25 cellular contexts compared by ENCODE assay signal in genomic region chr4:178598672-178599071, GRCh38.
DNase-seq lines count a peak whose midpoint lies in the region; ATAC-seq, FAIRE-seq and TF ChIP-seq lines count a peak whose summit lies in the region.
"Had no signal": no experiment of that assay in that cellular context is flagged by ENCODE, and none has a peak within 500 bp of the region (broad histone marks: within the 10 kb centered on the region; RNA-seq: fewer than 3 reads in every experiment).

No MANE protein-coding gene starts in this region.

- POLR2A ChIA-PET in HepG2 (lab: Yijun Ruan, JAX): no interaction called here

- no peak for ATAC-seq in HepG2
- no peak for ATAC-seq in right lobe of liver
- ATAC-seq in upper lobe of right lung: no peak
- ATAC-seq: GM12878 had no signal

- H3K79me2 ChIP-seq in HepG2 (ENCODE audit: insufficient read depth, low read length): no peaks in the 10 kb centered on the region
- H3K79me2 ChIP-seq in OCI-LY3 (ENCODE audit: low read length): no peaks in the 10 kb centered on the region

- H3K4me1 ChIP-seq in HepG2 (ENCODE audit: insufficient read depth, low read length) (no peaks in the 10 kb centered on the region), right lobe of liver (no peaks in the 10 kb centered on the region), OCI-LY3 (ENCODE audit: low read length) (peaks cover 7% of the 10 kb centered on the region), upper lobe of right lung (no peaks in the 10 kb centered on the region)
- H3K4me1 ChIP-seq: BE2C, BLaER1 had no signal

- H3K9me3 ChIP-seq in HepG2 (ENCODE audit: low read length): peaks cover 33% of the 10 kb centered on the region
- no peaks in the 10 kb centered on the region for H3K9me3 ChIP-seq in right lobe of liver
- peaks cover 15% of the 10 kb centered on the region for H3K9me3 ChIP-seq in OCI-LY3 (ENCODE audit: insufficient read depth, low read length)
- H3K9me3 ChIP-seq in upper lobe of right lung: no peaks in the 10 kb centered on the region
- H3K9me3 ChIP-seq: BLaER1 had no signal

- TF ChIP-seq POLR2A in HepG2 (IDR thresholded peaks at IDR 0.05; ENCODE audit: insufficient read depth in 1 of 2, low read depth in 2 of 2, low read length in 2 of 2) (no peak), right lobe of liver (IDR thresholded peaks at IDR 0.05) (no peak)

- TF ChIP-seq RAD21 in HepG2 (CRISPR knock-in tag; IDR thresholded peaks at IDR 0.05): no peak

- no peaks in the 10 kb centered on the region for H3K36me3 ChIP-seq in HepG2 (replicated peaks in 1 of 2; ENCODE audit: control insufficient read depth in 1 of 2, insufficient read depth in 2 of 2, low read length in 2 of 2)
- H3K36me3 ChIP-seq in right lobe of liver: no peaks in the 10 kb centered on the region
- peaks cover 9% of the 10 kb centered on the region for H3K36me3 ChIP-seq in OCI-LY3 (replicated peaks; ENCODE audit: low read depth, low read length)
- no peaks in the 10 kb centered on the region for H3K36me3 ChIP-seq in upper lobe of right lung
- H3K36me3 ChIP-seq: BE2C, BLaER1 had no signal

- H3K27ac ChIP-seq in HepG2 (ENCODE audit: extremely low read length, insufficient read depth, low read length): no peak overlapping the region
- no peak overlapping the region for H3K27ac ChIP-seq in right lobe of liver
- H3K27ac ChIP-seq in OCI-LY3 (ENCODE audit: low read length): 0 out of 2 replicates have a peak overlapping the region, but pooled peaks have one; percentile 0
- no peak overlapping the region for H3K27ac ChIP-seq in upper lobe of right lung
- H3K27ac ChIP-seq: BLaER1 had no signal

- no TSS peak for BruUV-seq in HepG2 (replicated peaks; lab: Mats Ljungman, UMichigan)

- intact Hi-C loops in HepG2 (cut with micrococcal nuclease; ENCODE audit: unreplicated experiment): no loop called here
- intact Hi-C loops in right lobe of liver (cut with DNase I): no loop called here
- intact Hi-C loops in upper lobe of right lung (cut with DNase I): no loop called here

- TF ChIP-seq CTCF in HepG2 (CRISPR knock-in tag; IDR thresholded peaks at IDR 0.05) (no peak), right lobe of liver (IDR thresholded peaks at IDR 0.05) (no peak), OCI-LY3 (IDR thresholded peaks at IDR 0.05; ENCODE audit: low read depth, low read length) (no peak), upper lobe of right lung (IDR thresholded peaks at IDR 0.05) (no peak)

- TF ChIP-seq EP300 in HepG2 (IDR thresholded peaks at IDR 0.05; ENCODE audit: low read depth in 2 of 2, low read length in 2 of 2) (no peak), HepG2 (CRISPR knock-in tag; IDR thresholded peaks at IDR 0.05; ENCODE audit: borderline replicate concordance) (no peak)

- H2AFZ ChIP-seq in HepG2 (ENCODE audit: low read length) (no peak overlapping the region), OCI-LY3 (ENCODE audit: low read depth, low read length) (no peak overlapping the region)

- CTCF ChIA-PET in HepG2 (lab: Yijun Ruan, JAX; ENCODE audit: low intra/inter-chr PET ratio, low total read pairs): no interaction called here

- in situ Hi-C loops in HepG2 (cut with HindIII; ENCODE audit: extremely low pct_ligation_motif_present, low pct_unique_long_range_greater_than_20kb): no loop called here

- H3K9ac ChIP-seq in HepG2 (ENCODE audit: insufficient read depth, low read depth, low read length) (no peak overlapping the region), OCI-LY3 (ENCODE audit: low read length) (no peak overlapping the region)
- H3K9ac ChIP-seq: BLaER1 had no signal

- no peaks in the 10 kb centered on the region for H4K20me1 ChIP-seq in HepG2 (ENCODE audit: insufficient read depth, low read length)
- no peaks in the 10 kb centered on the region for H4K20me1 ChIP-seq in OCI-LY3 (ENCODE audit: insufficient read depth, low read length)
- H4K20me1 ChIP-seq: BLaER1 had no signal

- WGBS in HepG2 (ENCODE audit: low lambda C conversion rate): 46% methylated on average over 1 of the region's 1 CpG
- WGBS in right lobe of liver (ENCODE audit: insufficient coverage, low coverage, low lambda C conversion rate, missing lambda C conversion rate): 81% methylated on average over 1 of the region's 1 CpG

- no peak overlapping the region for H3K4me2 ChIP-seq in HepG2 (ENCODE audit: low read depth, low read length)
- no peak overlapping the region for H3K4me2 ChIP-seq in OCI-LY3 (ENCODE audit: low read length)
- H3K4me2 ChIP-seq: BLaER1 had no signal

- DNase-seq in HepG2 (ENCODE audit: low spot score) (no peak), right lobe of liver (no peak), amniotic epithelial cell (ENCODE audit: low read depth) (peak; percentile 1), upper lobe of right lung (no peak), HuH-7 (ENCODE audit: low spot score) (no peak)
- DNase-seq: 8988T; ACHN; BE2C; C1 segment of cervical spinal cord; CD4-positive, alpha-beta memory T cell; CD4-positive, CD25-positive, alpha-beta regulatory T cell; CD8-positive, alpha-beta memory T cell; COR-L47; DMS 273 treated with DMSO at 0.1 percent for 48 hours; DMS153; DMS53; DMS79; DND-41; EL; GDM1 had no signal

- H3K4me3 ChIP-seq in HepG2 (replicated peaks in 1 of 3; ENCODE audit: insufficient read depth in 1 of 3, low read depth in 2 of 3, low read length in 3 of 3) (no peak overlapping the region), right lobe of liver (no peak overlapping the region), OCI-LY3 (ENCODE audit: low read length) (no peak overlapping the region), upper lobe of right lung (no peak overlapping the region)
- H3K4me3 ChIP-seq: BLaER1, GM12878 had no signal

- no peak for FAIRE-seq in HepG2 (lab: Jason Lieb, UNC)
- FAIRE-seq: GM12878, GM12892, GM18507 had no signal

- H3K27me3 ChIP-seq in HepG2 (ENCODE audit: control insufficient read depth in 1 of 2, insufficient read depth in 2 of 2, low read length in 2 of 2) (no peaks in the 10 kb centered on the region), right lobe of liver (no peaks in the 10 kb centered on the region), OCI-LY3 (ENCODE audit: low read depth, low read length) (no peaks in the 10 kb centered on the region), upper lobe of right lung (no peaks in the 10 kb centered on the region)
- H3K27me3 ChIP-seq: BE2C, BLaER1 had no signal

TF ChIP-seq in HepG2, 621 proteins besides CTCF, POLR2A, EP300 and RAD21:
- TF ChIP-seq MTF2 (CRISPR knock-in tag; IDR thresholded peaks at IDR 0.05; ENCODE audit: borderline replicate concordance) (no peak), ZNF317 (CRISPR knock-in tag; IDR thresholded peaks at IDR 0.05) (peak; percentile 82)
- TF ChIP-seq, protein P1, sequence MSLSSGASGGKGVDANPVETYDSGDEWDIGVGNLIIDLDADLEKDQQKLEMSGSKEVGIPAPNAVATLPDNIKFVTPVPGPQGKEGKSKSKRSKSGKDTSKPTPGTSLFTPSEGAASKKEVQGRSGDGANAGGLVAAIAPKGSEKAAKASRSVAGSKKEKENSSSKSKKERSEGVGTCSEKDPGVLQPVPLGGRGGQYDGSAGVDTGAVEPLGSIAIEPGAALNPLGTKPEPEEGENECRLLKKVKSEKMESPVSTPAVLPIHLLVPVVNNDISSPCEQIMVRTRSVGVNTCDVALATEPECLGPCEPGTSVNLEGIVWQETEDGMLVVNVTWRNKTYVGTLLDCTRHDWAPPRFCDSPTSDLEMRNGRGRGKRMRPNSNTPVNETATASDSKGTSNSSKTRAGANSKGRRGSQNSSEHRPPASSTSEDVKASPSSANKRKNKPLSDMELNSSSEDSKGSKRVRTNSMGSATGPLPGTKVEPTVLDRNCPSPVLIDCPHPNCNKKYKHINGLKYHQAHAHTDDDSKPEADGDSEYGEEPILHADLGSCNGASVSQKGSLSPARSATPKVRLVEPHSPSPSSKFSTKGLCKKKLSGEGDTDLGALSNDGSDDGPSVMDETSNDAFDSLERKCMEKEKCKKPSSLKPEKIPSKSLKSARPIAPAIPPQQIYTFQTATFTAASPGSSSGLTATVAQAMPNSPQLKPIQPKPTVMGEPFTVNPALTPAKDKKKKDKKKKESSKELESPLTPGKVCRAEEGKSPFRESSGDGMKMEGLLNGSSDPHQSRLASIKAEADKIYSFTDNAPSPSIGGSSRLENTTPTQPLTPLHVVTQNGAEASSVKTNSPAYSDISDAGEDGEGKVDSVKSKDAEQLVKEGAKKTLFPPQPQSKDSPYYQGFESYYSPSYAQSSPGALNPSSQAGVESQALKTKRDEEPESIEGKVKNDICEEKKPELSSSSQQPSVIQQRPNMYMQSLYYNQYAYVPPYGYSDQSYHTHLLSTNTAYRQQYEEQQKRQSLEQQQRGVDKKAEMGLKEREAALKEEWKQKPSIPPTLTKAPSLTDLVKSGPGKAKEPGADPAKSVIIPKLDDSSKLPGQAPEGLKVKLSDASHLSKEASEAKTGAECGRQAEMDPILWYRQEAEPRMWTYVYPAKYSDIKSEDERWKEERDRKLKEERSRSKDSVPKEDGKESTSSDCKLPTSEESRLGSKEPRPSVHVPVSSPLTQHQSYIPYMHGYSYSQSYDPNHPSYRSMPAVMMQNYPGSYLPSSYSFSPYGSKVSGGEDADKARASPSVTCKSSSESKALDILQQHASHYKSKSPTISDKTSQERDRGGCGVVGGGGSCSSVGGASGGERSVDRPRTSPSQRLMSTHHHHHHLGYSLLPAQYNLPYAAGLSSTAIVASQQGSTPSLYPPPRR (CRISPR knock-in tag; IDR thresholded peaks at IDR 0.05; ENCODE audit: borderline replicate concordance): no peak
